In the genomic region with DNA sequence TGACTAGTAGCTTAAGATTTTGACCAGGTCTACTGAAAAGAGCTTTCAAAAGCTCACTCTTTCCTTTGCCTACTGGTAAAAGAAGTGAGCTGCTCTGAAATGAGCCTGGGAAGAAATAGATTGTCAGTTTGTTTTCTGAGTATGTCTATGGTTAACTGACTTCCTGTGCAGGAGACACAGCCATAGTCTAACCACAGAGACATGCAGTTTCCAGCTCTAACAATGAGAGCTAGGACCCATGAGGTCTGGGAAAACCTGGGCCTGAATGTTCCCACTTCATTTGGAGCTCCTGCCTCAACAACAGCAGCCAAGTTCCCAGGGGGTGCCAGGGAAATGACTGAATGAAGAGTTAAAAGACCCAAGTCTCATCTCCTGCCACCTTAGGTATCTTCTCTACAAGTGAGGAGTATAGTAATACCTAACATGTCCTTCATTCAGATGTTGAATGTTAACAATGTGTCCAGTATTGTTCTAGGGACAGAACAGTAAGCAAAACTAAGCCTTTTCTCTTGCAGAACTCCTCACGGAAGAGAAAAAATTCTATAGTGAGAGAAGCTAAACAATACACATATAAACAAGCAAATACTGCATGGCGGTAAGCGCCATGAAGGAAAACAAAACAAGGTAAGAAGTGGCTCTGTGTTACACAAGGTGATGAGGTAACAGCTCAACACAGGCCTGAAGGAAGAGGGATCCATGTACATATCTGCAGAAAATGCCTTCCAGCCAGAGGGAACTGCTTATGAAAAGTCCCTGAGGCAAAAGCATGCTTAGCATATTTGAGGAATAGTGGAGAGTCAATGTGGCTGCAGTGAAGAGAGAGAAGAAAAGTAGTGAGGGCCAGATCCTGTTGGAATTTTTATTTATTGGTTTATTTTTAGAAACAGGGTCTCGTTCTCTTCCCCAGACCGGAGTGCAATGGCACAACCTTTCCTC, we compare ENCODE assay signal across 12 cellular contexts. TPM values are rescaled to one million over a fixed set of nuclear protein-coding genes. Genes with fewer than 3 reads are reported as not detected.
A peak's percentile ranks its signal among the peaks of the same experiment; 100 is the strongest.
DNase-seq lines count a peak whose midpoint lies in the region; ATAC-seq and TF ChIP-seq lines count a peak whose summit lies in the region.
"Had no signal": no experiment of that assay in that cellular context is flagged by ENCODE, and none has a peak within 500 bp of the region (broad histone marks: within the 10 kb centered on the region; RNA-seq: fewer than 3 reads in every experiment).

No MANE protein-coding gene starts in this region.

- H3K9ac ChIP-seq in SK-N-SH (no peak overlapping the region), OCI-LY3 (ENCODE audit: low read length) (no peak overlapping the region)

- H3K27ac ChIP-seq in SK-N-SH (ENCODE audit: low read depth in 2 of 2, low read length in 1 of 2) (peak overlapping the region in 1 of 2 experiments; percentile 32; a peak in 3 of 4 replicates), OCI-LY3 (ENCODE audit: low read length) (no peak overlapping the region)
- H3K27ac ChIP-seq: 22Rv1, right atrium auricular region had no signal

- H3K4me3 ChIP-seq in SK-N-SH (ENCODE audit: low read depth in 2 of 2, low read length in 1 of 2) (no peak overlapping the region), OCI-LY3 (ENCODE audit: low read length) (no peak overlapping the region)
- H3K4me3 ChIP-seq: right atrium auricular region had no signal

- no peaks in the 10 kb centered on the region for H3K36me3 ChIP-seq in SK-N-SH (replicated peaks in 1 of 2; ENCODE audit: control insufficient read depth in 1 of 2, insufficient read depth in 2 of 2, low read length in 1 of 2)
- H3K36me3 ChIP-seq in OCI-LY3 (replicated peaks; ENCODE audit: low read depth, low read length), result no peaks in the 10 kb centered on the region
- H3K36me3 ChIP-seq: right atrium auricular region had no signal

- peaks cover 18% of the 10 kb centered on the region for H3K36me3 Mint-ChIP-seq in HFFc6 (ENCODE audit: low read depth)
- H3K36me3 Mint-ChIP-seq in naive thymus-derived CD8-positive, alpha-beta T cell, result no peaks in the 10 kb centered on the region

- peaks cover 63% of the 10 kb centered on the region for H3K4me1 Mint-ChIP-seq in HFFc6 (ENCODE audit: low read depth)
- H3K4me1 Mint-ChIP-seq in naive thymus-derived CD8-positive, alpha-beta T cell, result peaks cover 0 to 13% (median 10%) of the 10 kb centered on the region in 4 donors
- H3K4me1 Mint-ChIP-seq: central memory CD8-positive, alpha-beta T cell had no signal

- TF ChIP-seq EP300 in SK-N-SH (IDR thresholded peaks at IDR 0.05; ENCODE audit: borderline replicate concordance in 1 of 2, low read depth in 1 of 2, low read length in 1 of 2), result no peak

- TF ChIP-seq RAD21 in SK-N-SH (IDR thresholded peaks at IDR 0.05; ENCODE audit: low read length), result no peak

- TF ChIP-seq CTCF in SK-N-SH (IDR thresholded peaks at IDR 0.05), result no peak
- TF ChIP-seq CTCF in HFFc6 (IDR thresholded peaks at IDR 0.05), result no peak
- TF ChIP-seq CTCF in OCI-LY3 (IDR thresholded peaks at IDR 0.05; ENCODE audit: low read depth, low read length), result no peak

- H3K9me3 ChIP-seq in SK-N-SH (no peaks in the 10 kb centered on the region), OCI-LY3 (ENCODE audit: insufficient read depth, low read length) (no peaks in the 10 kb centered on the region)

- H3K79me2 ChIP-seq in SK-N-SH (ENCODE audit: insufficient read depth) (no peaks in the 10 kb centered on the region), OCI-LY3 (ENCODE audit: low read length) (no peaks in the 10 kb centered on the region)

- H2AFZ ChIP-seq in SK-N-SH (ENCODE audit: low read depth) (peak overlapping the region; percentile 74; the same call in 1 of the 2 replicates), OCI-LY3 (ENCODE audit: low read depth, low read length) (peak overlapping the region; percentile 76)

- H3K9me2 ChIP-seq in SK-N-SH, result no peaks in the 10 kb centered on the region

- peak overlapping the region; percentile 72 for H3K27ac Mint-ChIP-seq in HFFc6
- peak overlapping the region in 6 of 10 donors; percentile 4 to 78 (median 30) for H3K27ac Mint-ChIP-seq in naive thymus-derived CD8-positive, alpha-beta T cell

- peak overlapping the region; percentile 16 for H3K4me3 Mint-ChIP-seq in HFFc6
- no peak overlapping the region for H3K4me3 Mint-ChIP-seq in naive thymus-derived CD8-positive, alpha-beta T cell
- H3K4me3 Mint-ChIP-seq: central memory CD8-positive, alpha-beta T cell had no signal

- DNase-seq in SK-N-SH (no peak), HFFc6 (peak; percentile 67), NCI-H128 (lab: John Stamatoyannopoulos, UW; ENCODE audit: unreplicated experiment) (no peak), germinal center (ENCODE audit: low spot score) (no peak), NCI-H1092 treated with DMSO at 0.1 percent for 48 hours (lab: John Stamatoyannopoulos, UW) (no peak)
- DNase-seq in naive thymus-derived CD8-positive, alpha-beta T cell, result peak in 2 of 10 donors; percentile 1 to 10
- DNase-seq: activated CD4-positive, alpha-beta T cell treated with anti-CD3 and anti-CD28 coated beads for 1 hour had no signal

- H3K4me1 ChIP-seq in SK-N-SH (ENCODE audit: control insufficient read depth in 1 of 2, insufficient read depth in 2 of 2, low read depth in 1 of 2, low read length in 1 of 2) (no peaks in the 10 kb centered on the region), OCI-LY3 (ENCODE audit: low read length) (0 out of 2 replicates have a peak, but pooled peaks cover 4% of the 10 kb centered on the region)
- H3K4me1 ChIP-seq: right atrium auricular region had no signal

- H3F3A ChIP-seq in SK-N-SH (replicated peaks; ENCODE audit: insufficient read depth), result no peaks in the 10 kb centered on the region

- H3K9me3 Mint-ChIP-seq in HFFc6, result peaks cover 16% of the 10 kb centered on the region; the same call in 1 of the 2 replicates
- H3K9me3 Mint-ChIP-seq in naive thymus-derived CD8-positive, alpha-beta T cell, result peaks cover 0 to 5% (median 0%) of the 10 kb centered on the region in 9 donors
- H3K9me3 Mint-ChIP-seq: central memory CD8-positive, alpha-beta T cell had no signal

- 87% methylated on average over 5 of the region's 5 CpGs for WGBS in SK-N-SH (ENCODE audit: low lambda C conversion rate)

- H3K4me2 ChIP-seq in SK-N-SH (no peak overlapping the region), OCI-LY3 (ENCODE audit: low read length) (no peak overlapping the region)

- CTCF ChIA-PET in SK-N-SH (lab: Yijun Ruan, JAX), result interaction anchor here (1.7 to 1.8 kb wide), 2 partner anchors 59 to 304 kb away, joined by 5 to 6 read pairs; no protein-coding TSS in a partner anchor

- POLR2A ChIA-PET in SK-N-SH (lab: Yijun Ruan, JAX), result no interaction called here
- POLR2A ChIA-PET in naive thymus-derived CD8-positive, alpha-beta T cell (lab: Charles Lee), result no interaction called here

- H4K20me1 ChIP-seq in SK-N-SH (ENCODE audit: insufficient read depth) (no peaks in the 10 kb centered on the region), OCI-LY3 (ENCODE audit: insufficient read depth, low read length) (no peaks in the 10 kb centered on the region)

- H3K27me3 Mint-ChIP-seq in HFFc6 (ENCODE audit: insufficient read depth), result no peaks in the 10 kb centered on the region
- peaks cover 0 to 3% (median 0%) of the 10 kb centered on the region in 5 donors for H3K27me3 Mint-ChIP-seq in naive thymus-derived CD8-positive, alpha-beta T cell

- ATAC-seq in SK-N-SH treated with all-trans-retinoic acid at 6 μM for 48 hours, result no peak; the same call in 2 of the 3 replicates
- ATAC-seq in naive thymus-derived CD8-positive, alpha-beta T cell, result peak; percentile 57 to 64

- H3K27me3 ChIP-seq in SK-N-SH (ENCODE audit: insufficient read depth) (no peaks in the 10 kb centered on the region), OCI-LY3 (ENCODE audit: low read depth, low read length) (no peaks in the 10 kb centered on the region)
- H3K27me3 ChIP-seq: right atrium auricular region had no signal

TF ChIP-seq in SK-N-SH, 30 proteins besides CTCF, POLR2A, EP300 and RAD21 (continues in another document):
- no peak for TF ChIP-seq FOXJ3 (CRISPR knock-in tag; IDR thresholded peaks at IDR 0.05)
- no peak for TF ChIP-seq TAF1 (IDR thresholded peaks at IDR 0.05; ENCODE audit: borderline replicate concordance, low read depth, low read length)

TF ChIP-seq in SK-N-SH treated with all-trans-retinoic acid at 6 μM for 48 hours, 23 proteins besides CTCF, POLR2A, EP300 and RAD21:
- no peak for TF ChIP-seq GLIS3 (CRISPR knock-in tag; IDR thresholded peaks at IDR 0.05)
- no peak for TF ChIP-seq POU6F1 (CRISPR knock-in tag; IDR thresholded peaks at IDR 0.05; ENCODE audit: borderline replicate concordance, low read depth)

RNA-seq across cellular contexts. Expression of gene ANKRD1, which starts 26.4 kb away (rescaled TPM):
- 41.7 and 72.8 TPM in 2 replicates for polyA plus RNA-seq in SK-N-SH (2012; rRNA removed)
- polyA plus RNA-seq in SK-N-SH (2012; cell fraction: cytosol; rRNA removed), result 63.4 and 79.5 TPM in 2 replicates
- 48.7 and 81.7 TPM in 2 replicates for polyA plus RNA-seq in SK-N-SH (2012; cell fraction: nucleus; rRNA removed)
- 10 to 100 TPM in 2 of 6 experiments, 1 to 10 TPM in 4; 4.9 to 15.8 (median 5.9) TPM for total RNA-seq in HFFc6 (2021; fragmentation: NEBNext Ultra II Directional; extraction: Animal tissue kit (Norgen Biotek cat#: 25700))
- total RNA-seq in naive thymus-derived CD8-positive, alpha-beta T cell, result not detected
- not detected for polyA plus RNA-seq in naive thymus-derived CD8-positive, alpha-beta T cell

Comparison
In these comparisons a context has a peak if more than half of its experiments do, and no peak if none do; other contexts are left out.
1. RNA of gene ANKRD1, which starts 26.4 kb away (total RNA-seq): 4.9 to 15.8 TPM in HFFc6; not detected in naive thymus-derived CD8-positive, alpha-beta T cell; every median in the first group is over 4 times any median in the second.